Comparison of ENCODE assay signal across 16 cellular contexts in genomic region chr11:61343792-61344745, GRCh38.
"Had no signal": no experiment of that assay in that cellular context is flagged by ENCODE, and none has a peak within 500 bp of the region (broad histone marks: within the 10 kb centered on the region; RNA-seq: fewer than 3 reads in every experiment).

No MANE protein-coding gene starts in this region.

- H3K27me3 ChIP-seq: colonic mucosa, esophagus squamous epithelium, pancreas, tibial artery, uterus had no signal

- H3K36me3 ChIP-seq: uterus had no signal

- H3K4me3 ChIP-seq: colonic mucosa, esophagus squamous epithelium, left ventricle myocardium inferior, pancreas, tibial artery, uterus had no signal

- H3K9me3 Mint-ChIP-seq: activated naive CD4-positive, alpha-beta T cell treated with anti-CD3 and anti-CD28 coated beads, Interleukin-2, amount 50 U/mL, for 24 hours; activated T-helper 2 cell treated with anti-CD3 and anti-CD28 coated beads, Interferon-gamma antibody, Interleukin-2, Interleukin-4, amounts not matched to agents 10 μg/mL and 5 μg/mL and 100 μg/mL, durations not matched to agents 14 hours and 24 hours and 36 hours had no signal

- H3K4me3 Mint-ChIP-seq: activated naive CD4-positive, alpha-beta T cell treated with anti-CD3 and anti-CD28 coated beads, Interleukin-2, amount 50 U/mL, for 24 hours had no signal

- H3K4me1 ChIP-seq: colonic mucosa, left ventricle myocardium inferior, pancreas, tibial artery, uterus had no signal

- DNase-seq: activated T-cell treated with anti-CD3 and anti-CD28 coated beads for 4 hours; central memory CD4-positive, alpha-beta T cell; colonic mucosa; effector CD4-positive, alpha-beta T cell; esophagus squamous epithelium; hypothalamus; kidney; left ventricle myocardium inferior; pancreas; stimulated activated CD4-positive, alpha-beta T cell treated with anti-CD3 and anti-CD28 coated beads, Interleukin-12 subunit alpha, Interleukin-12 subunit beta, amount 100 ng/mL, for 4 hours; stimulated activated CD4-positive, alpha-beta T cell treated with anti-CD3 and anti-CD28 coated beads, Interleukin-2, amount 100 ng/mL, for 24 hours; T-helper 2 cell; tibial artery; uterus had no signal

- H3K27ac Mint-ChIP-seq: activated naive CD4-positive, alpha-beta T cell treated with anti-CD3 and anti-CD28 coated beads, Interleukin-2, amount 50 U/mL, for 24 hours; activated T-helper 2 cell treated with anti-CD3 and anti-CD28 coated beads, Interferon-gamma antibody, Interleukin-2, Interleukin-4, amounts not matched to agents 10 μg/mL and 5 μg/mL and 100 μg/mL, durations not matched to agents 14 hours and 24 hours and 36 hours had no signal

- H3K4me1 Mint-ChIP-seq: activated naive CD4-positive, alpha-beta T cell treated with anti-CD3 and anti-CD28 coated beads, Interleukin-2, amount 50 U/mL, for 24 hours had no signal

- ATAC-seq: pancreas had no signal

- H3K9me3 ChIP-seq: colonic mucosa, esophagus squamous epithelium, left ventricle myocardium inferior, pancreas, tibial artery, uterus had no signal

- H3K27ac ChIP-seq: colonic mucosa, left ventricle myocardium inferior, pancreas, tibial artery had no signal
